2 cellular contexts compared by ENCODE assay signal in the genomic region with DNA sequence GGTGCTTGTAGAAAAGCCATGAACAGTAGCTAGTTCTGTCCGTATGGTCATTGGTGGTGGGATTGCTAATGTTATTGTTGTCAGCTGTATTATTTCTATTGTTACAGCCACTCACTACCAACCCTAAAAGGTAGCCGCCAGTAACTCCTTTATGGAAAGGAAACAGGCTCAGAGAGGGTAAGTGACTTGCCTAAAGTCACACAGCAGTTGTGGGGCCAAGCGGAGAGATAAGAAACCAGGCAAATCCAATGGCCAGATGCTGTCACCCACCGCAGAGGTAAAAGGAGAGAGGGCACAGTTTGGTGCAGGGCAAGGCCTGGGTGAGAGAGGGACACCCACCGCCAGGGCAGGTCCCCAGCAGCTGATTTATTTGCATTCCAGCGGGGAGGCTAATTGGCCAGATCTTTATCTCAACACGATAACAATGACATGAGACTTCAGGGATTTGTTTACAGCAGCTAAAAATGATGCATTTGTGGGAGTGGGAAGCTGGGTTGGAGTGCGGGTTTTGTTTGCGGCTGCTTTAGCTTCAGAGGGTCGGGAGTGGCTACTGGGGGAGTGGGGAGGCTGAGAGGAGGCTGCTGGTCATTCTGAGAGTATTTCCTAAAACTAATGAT.
TF ChIP-seq lines count a peak whose summit lies in the region.

No MANE protein-coding gene starts in this region.

TF ChIP-seq in HEK293T, 16 proteins besides CTCF, POLR2A, EP300 and RAD21:
- TF ChIP-seq TARDBP (IDR thresholded peaks at IDR 0.05) (no peak), ARNT (IDR thresholded peaks at IDR 0.05) (no peak), ELF4 (IDR thresholded peaks at IDR 0.05) (no peak), FOXM1 (IDR thresholded peaks at IDR 0.05; ENCODE audit: borderline replicate concordance) (no peak), NFRKB (IDR thresholded peaks at IDR 0.05) (no peak), PKNOX1 (IDR thresholded peaks at IDR 0.05) (peak; percentile 52; the same call in 1 of the 2 replicates), ZNF384 (IDR thresholded peaks at IDR 0.05) (no peak), LEF1 (IDR thresholded peaks at IDR 0.05; ENCODE audit: borderline replicate concordance) (no peak)

TF ChIP-seq in H1, 55 proteins besides CTCF, POLR2A, EP300 and RAD21:
- TF ChIP-seq CREB1 (IDR thresholded peaks at IDR 0.05) (no peak), NRF1 (IDR thresholded peaks at IDR 0.05; ENCODE audit: low read depth, low read length) (no peak), KDM1A (IDR thresholded peaks at IDR 0.05; ENCODE audit: borderline replicate concordance, low read length) (peak; percentile 96), ATF2 (IDR thresholded peaks at IDR 0.05; ENCODE audit: low read length) (0 out of 2 replicates have a peak, but pooled peaks have one; percentile 33), SUZ12 (IDR thresholded peaks at IDR 0.05; ENCODE audit: low read length) (peak; percentile 71; the same call in 1 of the 2 replicates), EGR1 (IDR thresholded peaks at IDR 0.05; ENCODE audit: borderline replicate concordance, low read depth, low read length) (no peak), HDAC2 (IDR thresholded peaks at IDR 0.05; ENCODE audit: borderline replicate concordance in 1 of 2, low read depth in 2 of 2, low read length in 2 of 2) (peak in 1 of 2 experiments; percentile 85; a peak in 2 of 4 replicates), CTBP2 (IDR thresholded peaks at IDR 0.05; ENCODE audit: borderline replicate concordance, insufficient read depth, insufficient read length, low read length) (no peak), EZH2 (IDR thresholded peaks at IDR 0.05; ENCODE audit: low read depth, low read length, severe bottlenecking) (peak; percentile 31)
TF ChIP-seq in H1: peak in this region for 5.
